ENCODE assay signal across 8 cellular contexts in genomic region chr3:36700537-36701248, GRCh38.
DNase-seq lines count a peak whose midpoint lies in the region; ATAC-seq and TF ChIP-seq lines count a peak whose summit lies in the region.

No MANE protein-coding gene starts in this region.

- H2AFZ ChIP-seq in neural progenitor cell (replicated peaks) = no peak overlapping the region

- H3K27ac ChIP-seq in neural progenitor cell = no peak overlapping the region

- peak overlapping the region; percentile 28 for H3K4me2 ChIP-seq in neural progenitor cell

- H3K4me1 Mint-ChIP-seq in WTC11 (peaks cover 18% of the 10 kb centered on the region), neural progenitor cell (no peaks in the 10 kb centered on the region)

- POLR2A ChIA-PET in WTC11 (lab: Charles Lee) = no interaction called here

- peak; percentile 51 for TF ChIP-seq CTCF in WTC11 (IDR thresholded peaks at IDR 0.05)
- TF ChIP-seq CTCF in fibroblast of mammary gland (conservative IDR thresholded peaks at IDR 0.05; ENCODE audit: control insufficient read depth, insufficient read depth, low read depth, low read length) = peak; percentile 98
- peak; percentile 90 for TF ChIP-seq CTCF in neural progenitor cell (IDR thresholded peaks at IDR 0.05)

- H3K9me3 ChIP-seq in neural progenitor cell (ENCODE audit: low read depth) = no peaks in the 10 kb centered on the region

- H3K4me3 Mint-ChIP-seq in WTC11 (no peak overlapping the region), neural progenitor cell (no peak overlapping the region)

- no peaks in the 10 kb centered on the region for H3K79me2 ChIP-seq in neural progenitor cell (ENCODE audit: low read depth)

- H3K27ac Mint-ChIP-seq in WTC11 (no peak overlapping the region), neural progenitor cell (no peak overlapping the region)

- CTCF ChIA-PET in WTC11 (lab: Charles Lee) = interaction anchor here (0.5 to 2.9 kb wide), 12 partner anchors 11 to 988 kb away, joined by 3 to 21 read pairs (median 3); partner anchors contain the start of gene STAC

- DNase-seq in DMS114 treated with DMSO at 0.1 percent for 48 hours (lab: John Stamatoyannopoulos, UW; ENCODE audit: unreplicated experiment) (peak; percentile 60), NCI-H345 (lab: John Stamatoyannopoulos, UW) (peak; percentile 49), WTC11 (ENCODE audit: low spot score) (peak; percentile 69), fibroblast of mammary gland (ENCODE audit: low read depth) (peak; percentile 80), neural progenitor cell (ENCODE audit: low spot score) (peak; percentile 74)

- no peak overlapping the region for H3K9ac ChIP-seq in neural progenitor cell

- ATAC-seq in GM19397 (IDR thresholded peaks at IDR 0.05; ENCODE audit: unreplicated experiment) = peak; percentile 79
- ATAC-seq in HG03354 (IDR thresholded peaks at IDR 0.05; ENCODE audit: poor library complexity, severe bottlenecking, unreplicated experiment) = peak; percentile 93
- ATAC-seq in WTC11 = peak; percentile 86
- no peak for ATAC-seq in HG03097 (IDR thresholded peaks at IDR 0.05; ENCODE audit: low FRiP score, unreplicated experiment)

- H3K4me1 ChIP-seq in neural progenitor cell = peaks cover 9% of the 10 kb centered on the region

- no peaks in the 10 kb centered on the region for H4K20me1 ChIP-seq in neural progenitor cell (ENCODE audit: low read depth)

- H3K4me3 ChIP-seq in fibroblast of mammary gland (ENCODE audit: control insufficient read depth, low read depth, low read length) = no peak overlapping the region
- no peak overlapping the region for H3K4me3 ChIP-seq in neural progenitor cell

- H3K9me3 Mint-ChIP-seq in WTC11 (no peaks in the 10 kb centered on the region), neural progenitor cell (no peaks in the 10 kb centered on the region)

- no peaks in the 10 kb centered on the region for H3K27me3 Mint-ChIP-seq in WTC11 (ENCODE audit: low read depth)
- H3K27me3 Mint-ChIP-seq in neural progenitor cell (ENCODE audit: insufficient read depth, low read depth) = peaks cover 4% of the 10 kb centered on the region

- H3K36me3 ChIP-seq in neural progenitor cell = no peaks in the 10 kb centered on the region

- H3K27me3 ChIP-seq in neural progenitor cell = no peaks in the 10 kb centered on the region

- no peaks in the 10 kb centered on the region for H3K36me3 Mint-ChIP-seq in WTC11
- H3K36me3 Mint-ChIP-seq in neural progenitor cell = no peaks in the 10 kb centered on the region

- no peaks in the 10 kb centered on the region for H3F3A ChIP-seq in neural progenitor cell (ENCODE audit: low read depth)

TF ChIP-seq in WTC11, 78 proteins besides CTCF, POLR2A, EP300 and RAD21:
- TF ChIP-seq IRF1 (CRISPR knock-in tag; IDR thresholded peaks at IDR 0.05) = no peak
- no peak for TF ChIP-seq E2F5 (CRISPR knock-in tag; IDR thresholded peaks at IDR 0.05)
- TF ChIP-seq PRDM15 (CRISPR knock-in tag; IDR thresholded peaks at IDR 0.05) = no peak
- no peak for TF ChIP-seq ZNF219 (CRISPR knock-in tag; IDR thresholded peaks at IDR 0.05; ENCODE audit: borderline replicate concordance)
TF ChIP-seq in WTC11: peak in this region for 0.
